In the genomic region with DNA sequence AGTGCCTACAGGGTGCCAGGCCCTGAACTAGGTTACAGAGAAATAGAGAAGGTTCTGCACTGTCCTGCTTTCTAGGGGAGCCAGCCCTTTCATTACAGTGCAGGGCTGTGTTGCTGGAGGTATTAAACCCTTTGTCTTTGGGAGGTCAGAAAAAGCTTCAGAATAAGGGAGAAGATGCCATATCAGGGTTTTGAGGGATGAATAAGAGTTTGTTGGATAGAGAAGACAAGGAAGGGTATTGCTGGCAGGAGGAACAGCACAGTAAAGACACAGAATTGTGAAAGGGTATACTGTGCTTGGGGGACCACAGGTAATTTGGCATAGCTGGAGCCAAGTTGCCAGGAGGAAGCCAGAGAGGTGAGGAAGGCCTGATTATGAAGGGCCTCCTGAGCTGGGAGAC, we compare ENCODE assay signal across 10 cellular contexts. TPM values are rescaled to one million over a fixed set of nuclear protein-coding genes. Genes with fewer than 3 reads are reported as not detected.
"Had no signal": no experiment of that assay in that cellular context is flagged by ENCODE, and none has a peak within 500 bp of the region (broad histone marks: within the 10 kb centered on the region; RNA-seq: fewer than 3 reads in every experiment).

No MANE protein-coding gene starts in this region.

- H3K9me3 ChIP-seq: HAP-1 had no signal

- DNase-seq: GM23248, GOT3, H7, IMR-90 had no signal

- ATAC-seq: HCT116, K562 had no signal

- FAIRE-seq: HTR-8/SVneo, K562 had no signal

- H2AFZ ChIP-seq: GM23248 had no signal

- H3K27ac ChIP-seq: GM23248 had no signal

- H3K4me3 ChIP-seq: GM23248, HAP-1, K562 had no signal

- H3K36me3 ChIP-seq: HAP-1 had no signal

- H3K9ac ChIP-seq: GM23248 had no signal

- H3K4me1 ChIP-seq: HAP-1 had no signal

RNA-seq across cellular contexts. Expression of gene NOX5, which starts 23.0 kb away (rescaled TPM):
- total RNA-seq: H4, H7, HT-29, IMR-90, K562 had no signal
- polyA plus RNA-seq: GM23248 had no signal
